1 cellular context compared by ENCODE assay signal in the genomic region with DNA sequence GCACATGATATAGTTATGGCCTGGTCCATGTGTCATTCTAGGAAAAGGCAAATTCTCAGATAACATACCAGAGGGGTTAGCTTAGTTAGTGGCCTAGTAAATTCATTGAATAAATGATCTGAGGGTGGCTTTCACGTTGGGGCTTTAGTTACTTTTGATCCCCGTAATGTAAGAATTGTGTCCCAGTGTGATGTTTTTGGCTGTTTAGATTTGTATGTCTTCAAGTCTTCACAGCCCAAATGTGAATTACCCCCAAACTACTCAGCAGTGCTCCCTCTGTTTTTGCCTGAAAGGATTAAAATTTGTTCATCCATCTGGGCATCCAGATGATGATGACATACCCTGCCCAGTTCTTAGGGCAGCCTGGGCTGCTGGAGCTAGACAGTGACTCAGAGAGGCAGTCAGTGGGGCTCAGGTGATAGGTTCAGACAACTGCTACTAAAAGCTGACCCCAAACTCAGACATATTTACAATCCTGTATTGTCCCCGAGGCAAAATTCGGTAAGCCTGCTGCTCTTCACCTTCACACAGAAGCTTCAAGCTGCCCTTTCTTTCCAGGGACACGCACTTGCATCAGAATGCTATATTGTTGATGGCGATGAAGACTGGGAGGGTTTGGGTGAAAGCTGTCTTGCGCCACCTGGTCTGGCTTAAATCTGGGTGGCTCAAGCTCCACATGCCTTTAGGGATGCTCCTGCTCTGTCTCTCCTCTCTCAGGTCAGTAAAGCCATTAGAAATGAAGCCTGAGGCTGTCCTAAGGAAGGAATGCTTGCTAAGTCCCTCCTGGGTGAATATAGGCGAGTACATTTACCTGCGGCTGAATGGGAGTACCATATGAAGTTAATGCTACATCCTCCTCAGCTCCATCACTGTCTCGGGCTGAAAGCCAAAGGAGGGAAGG.
TF ChIP-seq lines count a peak whose summit lies in the region.

No MANE protein-coding gene starts in this region.

TF ChIP-seq in SK-N-SH treated with all-trans-retinoic acid at 6 μM for 48 hours, 23 proteins besides CTCF, POLR2A, EP300 and RAD21 (continued from another document):
- TF ChIP-seq, protein P1, sequence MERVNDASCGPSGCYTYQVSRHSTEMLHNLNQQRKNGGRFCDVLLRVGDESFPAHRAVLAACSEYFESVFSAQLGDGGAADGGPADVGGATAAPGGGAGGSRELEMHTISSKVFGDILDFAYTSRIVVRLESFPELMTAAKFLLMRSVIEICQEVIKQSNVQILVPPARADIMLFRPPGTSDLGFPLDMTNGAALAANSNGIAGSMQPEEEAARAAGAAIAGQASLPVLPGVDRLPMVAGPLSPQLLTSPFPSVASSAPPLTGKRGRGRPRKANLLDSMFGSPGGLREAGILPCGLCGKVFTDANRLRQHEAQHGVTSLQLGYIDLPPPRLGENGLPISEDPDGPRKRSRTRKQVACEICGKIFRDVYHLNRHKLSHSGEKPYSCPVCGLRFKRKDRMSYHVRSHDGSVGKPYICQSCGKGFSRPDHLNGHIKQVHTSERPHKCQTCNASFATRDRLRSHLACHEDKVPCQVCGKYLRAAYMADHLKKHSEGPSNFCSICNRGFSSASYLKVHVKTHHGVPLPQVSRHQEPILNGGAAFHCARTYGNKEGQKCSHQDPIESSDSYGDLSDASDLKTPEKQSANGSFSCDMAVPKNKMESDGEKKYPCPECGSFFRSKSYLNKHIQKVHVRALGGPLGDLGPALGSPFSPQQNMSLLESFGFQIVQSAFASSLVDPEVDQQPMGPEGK (CRISPR knock-in tag; IDR thresholded peaks at IDR 0.05; ENCODE audit: borderline replicate concordance): no peak
- TF ChIP-seq ESRRG (CRISPR knock-in tag; IDR thresholded peaks at IDR 0.05) (no peak), ZNF8 (CRISPR knock-in tag; IDR thresholded peaks at IDR 0.05) (no peak), ISL1 (CRISPR knock-in tag; IDR thresholded peaks at IDR 0.05) (no peak), TCF4 (CRISPR knock-in tag; IDR thresholded peaks at IDR 0.05; ENCODE audit: borderline replicate concordance) (no peak), SNAI2 (CRISPR knock-in tag; IDR thresholded peaks at IDR 0.05) (no peak), ZNF565 (CRISPR knock-in tag; conservative IDR thresholded peaks at IDR 0.05; ENCODE audit: low read depth) (no peak), ZFP30 (CRISPR knock-in tag; IDR thresholded peaks at IDR 0.05) (no peak)
- TF ChIP-seq, protein P2, sequence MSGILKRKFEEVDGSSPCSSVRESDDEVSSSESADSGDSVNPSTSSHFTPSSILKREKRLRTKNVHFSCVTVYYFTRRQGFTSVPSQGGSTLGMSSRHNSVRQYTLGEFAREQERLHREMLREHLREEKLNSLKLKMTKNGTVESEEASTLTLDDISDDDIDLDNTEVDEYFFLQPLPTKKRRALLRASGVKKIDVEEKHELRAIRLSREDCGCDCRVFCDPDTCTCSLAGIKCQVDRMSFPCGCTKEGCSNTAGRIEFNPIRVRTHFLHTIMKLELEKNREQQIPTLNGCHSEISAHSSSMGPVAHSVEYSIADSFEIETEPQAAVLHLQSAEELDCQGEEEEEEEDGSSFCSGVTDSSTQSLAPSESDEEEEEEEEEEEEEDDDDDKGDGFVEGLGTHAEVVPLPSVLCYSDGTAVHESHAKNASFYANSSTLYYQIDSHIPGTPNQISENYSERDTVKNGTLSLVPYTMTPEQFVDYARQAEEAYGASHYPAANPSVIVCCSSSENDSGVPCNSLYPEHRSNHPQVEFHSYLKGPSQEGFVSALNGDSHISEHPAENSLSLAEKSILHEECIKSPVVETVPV (CRISPR knock-in tag; IDR thresholded peaks at IDR 0.05): no peak
TF ChIP-seq in SK-N-SH treated with all-trans-retinoic acid at 6 μM for 48 hours: peak in this region for 0.
